8 cellular contexts compared by ENCODE assay signal in the genomic region with DNA sequence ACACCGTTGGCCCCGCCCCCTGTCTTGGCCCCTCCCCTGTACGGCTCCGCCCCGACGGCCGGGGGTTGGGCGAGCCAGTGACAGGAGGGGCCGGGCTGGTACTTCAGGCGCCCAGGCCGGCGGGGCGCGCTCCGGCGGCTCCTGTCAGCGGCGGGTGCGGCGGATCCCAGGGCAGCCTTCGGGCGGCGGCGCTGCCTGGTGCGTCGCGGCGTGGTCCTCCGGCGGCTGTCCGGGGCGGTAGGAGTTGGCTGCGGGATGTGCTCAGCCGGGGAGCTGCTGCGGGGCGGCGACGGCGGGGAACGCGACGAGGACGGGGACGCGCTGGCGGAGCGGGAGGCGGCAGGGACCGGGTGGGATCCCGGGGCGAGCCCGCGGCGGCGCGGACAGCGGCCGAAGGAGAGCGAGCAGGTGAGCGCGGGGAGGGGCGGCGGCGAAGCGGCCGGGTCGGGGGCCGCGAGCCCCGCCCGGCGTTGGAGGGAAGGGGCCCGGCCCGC. TPM values are rescaled to one million over a fixed set of nuclear protein-coding genes. Genes with fewer than 3 reads are reported as not detected.
A peak's percentile ranks its signal among the peaks of the same experiment; 100 is the strongest.
DNase-seq lines count a peak whose midpoint lies in the region; ATAC-seq lines count a peak whose summit lies in the region.

A gene (plus strand): TSS at position 129 of the 494 bp plus-strand sequence. CDS start 127 bp downstream, at position 256.

- H3K9me3 ChIP-seq in effector memory CD4-positive, alpha-beta T cell (ENCODE audit: control insufficient read depth, low read length): no peaks in the 10 kb centered on the region

- no peaks in the 10 kb centered on the region for H3K27me3 ChIP-seq in effector memory CD4-positive, alpha-beta T cell (replicated peaks; ENCODE audit: control insufficient read depth, insufficient read depth, low read length, poor library complexity, severe bottlenecking)
- peaks cover 3% of the 10 kb centered on the region for H3K27me3 ChIP-seq in mesendoderm (ENCODE audit: insufficient read depth, low read length, poor library complexity)

- no peak within 1 kb of the TSS for H4K5ac ChIP-seq in mesendoderm (ENCODE audit: low read length)

- H3K18ac ChIP-seq in mesendoderm (ENCODE audit: low read length): no peak within 1 kb of the TSS

- H3K4me3 ChIP-seq in effector memory CD4-positive, alpha-beta T cell (ENCODE audit: insufficient read depth, low read depth, low read length, poor library complexity, severe bottlenecking): peak within 1 kb of the TSS; percentile 92
- peak within 1 kb of the TSS; percentile 34 for H3K4me3 ChIP-seq in mesendoderm (ENCODE audit: low read length)

- H3K79me2 ChIP-seq in mesendoderm (ENCODE audit: control insufficient read depth, insufficient read depth, low read length): no peaks in the 10 kb centered on the region

- peak within 1 kb of the TSS; percentile 89 for H3K27ac ChIP-seq in effector memory CD4-positive, alpha-beta T cell (ENCODE audit: insufficient read depth, low read length, poor library complexity, severe bottlenecking)
- H3K27ac ChIP-seq in mesendoderm (ENCODE audit: low read depth, low read length): no peak within 1 kb of the TSS

- H2BK15ac ChIP-seq in mesendoderm (replicated peaks; ENCODE audit: low read depth): no peak within 1 kb of the TSS

- no peak within 1 kb of the TSS for H2BK5ac ChIP-seq in mesendoderm (ENCODE audit: low read length)

- DNase-seq in AG20443 (ENCODE audit: low spot score) (peak; percentile 99), NCI-H69 (lab: John Stamatoyannopoulos, UW) (peak; percentile 90), mesendoderm (peak; percentile 90)
- peak; percentile 68 to 87 for DNase-seq in activated CD8-positive, alpha-beta memory T cell treated with anti-CD3 and anti-CD28 coated beads for 1 hour (ENCODE audit: extremely low read depth in 1 of 2, low read depth in 1 of 2)
- peak; percentile 82 to 84 (median 82) for DNase-seq in effector memory CD4-positive, alpha-beta T cell
- peak; percentile 88 for DNase-seq in stimulated activated CD8-positive, alpha-beta memory T cell treated with anti-CD3 and anti-CD28 coated beads, Interleukin-15, amount 100 ng/mL, for 24 hours (ENCODE audit: low read depth)

- H3K36me3 ChIP-seq in effector memory CD4-positive, alpha-beta T cell (ENCODE audit: control insufficient read depth, insufficient read depth, low read length): no peaks in the 10 kb centered on the region
- no peaks in the 10 kb centered on the region for H3K36me3 ChIP-seq in mesendoderm (ENCODE audit: control insufficient read depth, insufficient read depth, low read length)

- H3K79me1 ChIP-seq in mesendoderm (ENCODE audit: low read length): no peaks in the 10 kb centered on the region

- peak within 1 kb of the TSS; percentile 53 for H3K4me2 ChIP-seq in mesendoderm (ENCODE audit: low read length)

- WGBS in mesendoderm (ENCODE audit: extremely low coverage, insufficient coverage, low lambda C conversion rate): no CpG with 5 or more reads among the region's 74 CpGs

- no peak within 1 kb of the TSS for H3K4ac ChIP-seq in mesendoderm (ENCODE audit: low read depth, low read length)

- no peak within 1 kb of the TSS for H4K8ac ChIP-seq in mesendoderm (ENCODE audit: low read depth, low read length)

- ATAC-seq in GM18907 (IDR thresholded peaks at IDR 0.05; ENCODE audit: unreplicated experiment): peak; percentile 94
- peak; percentile 92 for ATAC-seq in HG03135 (IDR thresholded peaks at IDR 0.05; ENCODE audit: unreplicated experiment)

- peak within 1 kb of the TSS; percentile 88 for H3K56ac ChIP-seq in mesendoderm (ENCODE audit: low read length)

- H3K4me1 ChIP-seq in effector memory CD4-positive, alpha-beta T cell (ENCODE audit: control insufficient read depth, insufficient read depth, low read length, poor library complexity, severe bottlenecking): peaks cover 9% of the 10 kb centered on the region
- no peaks in the 10 kb centered on the region for H3K4me1 ChIP-seq in mesendoderm (ENCODE audit: control insufficient read depth, low read depth, low read length)

- no peak within 1 kb of the TSS for H3K23ac ChIP-seq in mesendoderm (ENCODE audit: low read length)

- no peak within 1 kb of the TSS for H2BK120ac ChIP-seq in mesendoderm (ENCODE audit: low read depth, low read length)

- H2AK5ac ChIP-seq in mesendoderm (ENCODE audit: low read length): no peak within 1 kb of the TSS

- H3K9ac ChIP-seq in mesendoderm (ENCODE audit: low read length): peak within 1 kb of the TSS; percentile 55

RNA-seq across cellular contexts. Expression of the gene that starts here (rescaled TPM):
- polyA plus RNA-seq in mesendoderm (2013, experiment 1 of 2): 0.39 TPM
- 0.43 TPM for polyA plus RNA-seq in mesendoderm (2013, experiment 2 of 2)
